9 cellular contexts compared by ENCODE assay signal in genomic region chr14:66624319-66624937, GRCh38.
DNase-seq lines count a peak whose midpoint lies in the region; FAIRE-seq and TF ChIP-seq lines count a peak whose summit lies in the region.
"Had no signal": no experiment of that assay in that cellular context is flagged by ENCODE, and none has a peak within 500 bp of the region (broad histone marks: within the 10 kb centered on the region; RNA-seq: fewer than 3 reads in every experiment).

No MANE protein-coding gene starts in this region.

- CTCF ChIA-PET in RWPE1 (lab: Yijun Ruan, JAX), result interaction anchor here (0.5 to 1.0 kb wide), 8 partner anchors 10 to 869 kb away, joined by 3 to 7 read pairs (median 4); no protein-coding TSS in a partner anchor

- DNase-seq in 8988T (peak; percentile 16), GM04504 (ENCODE audit: low read depth) (peak; percentile 24), HT-29 (ENCODE audit: low spot score) (peak; percentile 68), RWPE1 (ENCODE audit: low spot score) (peak; percentile 59), bronchial epithelial cell (ENCODE audit: low read depth) (peak; percentile 48), kidney glomerular epithelial cell (lab: John Stamatoyannopoulos, UW) (peak; percentile 37)
- DNase-seq in stimulated activated CD8-positive, alpha-beta memory T cell treated with anti-CD3 and anti-CD28 coated beads, Interleukin-7, amount 100 ng/mL, for 48 hours (ENCODE audit: extremely low read depth in 1 of 2, low read depth in 1 of 2), result peak; percentile 1 to 5
- no peak for DNase-seq in activated CD8-positive, alpha-beta memory T cell treated with anti-CD3 and anti-CD28 coated beads, Interleukin-2, amount 50 U/mL, for 48 hours

- no peaks in the 10 kb centered on the region for H3K27me3 ChIP-seq in bronchial epithelial cell (ENCODE audit: control insufficient read depth, insufficient read depth, low read length)

- FAIRE-seq in bronchial epithelial cell (lab: Jason Lieb, UNC), result no peak

- H3K4me3 ChIP-seq in bronchial epithelial cell (ENCODE audit: low read depth, low read length), result no peak overlapping the region

- no peak overlapping the region for H3K27ac ChIP-seq in RWPE1
- H3K27ac ChIP-seq: epithelial cell of prostate had no signal

- H3K36me3 ChIP-seq in bronchial epithelial cell (ENCODE audit: control insufficient read depth, insufficient read depth, low read length), result no peaks in the 10 kb centered on the region

- POLR2A ChIA-PET in RWPE1 (lab: Yijun Ruan, JAX; ENCODE audit: low non-redundant PET), result no interaction called here

- TF ChIP-seq CTCF in RWPE1 (conservative IDR thresholded peaks at IDR 0.05; ENCODE audit: low read depth) (peak; percentile 74), bronchial epithelial cell (IDR thresholded peaks at IDR 0.05; ENCODE audit: insufficient read depth, low read length, severe bottlenecking) (peak; percentile 64)
